Comparison of ENCODE assay signal across 8 cellular contexts in genomic region chr2:218290316-218291261, GRCh38. TPM values are rescaled to one million over a fixed set of nuclear protein-coding genes. Genes with fewer than 3 reads are reported as not detected.
DNase-seq lines count a peak whose midpoint lies in the region; ATAC-seq and TF ChIP-seq lines count a peak whose summit lies in the region.

No MANE protein-coding gene starts in this region.

- H3K9me3 ChIP-seq in adrenal gland (replicated peaks in 1 of 3) (no peaks in the 10 kb centered on the region), lung (ENCODE audit: control insufficient read depth in 2 of 2, insufficient read depth in 1 of 2, low read length in 1 of 2) (no peaks in the 10 kb centered on the region), uterus (no peaks in the 10 kb centered on the region)

- H3K36me3 ChIP-seq in adrenal gland (replicated peaks in 1 of 2) (no peaks in the 10 kb centered on the region), lung (ENCODE audit: control insufficient read depth in 2 of 2, insufficient read depth in 2 of 2, low read length in 2 of 2) (peaks cover 0 to 2% of the 10 kb centered on the region in 2 donors), uterus (no peaks in the 10 kb centered on the region)

- WGBS in adrenal gland, 4 donors: 50 to 60% (median 56%) methylated on average over 12 of the region's 12 CpGs
- WGBS in lung, 2 donors: 25% methylated on average over 12 of the region's 12 CpGs

- peak overlapping the region; percentile 81 to 97 (median 96) for H3K27ac ChIP-seq in adrenal gland
- H3K27ac ChIP-seq in lung (ENCODE audit: low read depth in 1 of 2, low read length in 1 of 2): peak overlapping the region; percentile 95 to 97
- H3K27ac ChIP-seq in uterus: peak overlapping the region; percentile 98 to 100

- no peaks in the 10 kb centered on the region for H3K27me3 ChIP-seq in adrenal gland
- no peaks in the 10 kb centered on the region for H3K27me3 ChIP-seq in lung (ENCODE audit: control insufficient read depth, insufficient read depth)
- H3K27me3 ChIP-seq in uterus: no peaks in the 10 kb centered on the region

- DNase-seq in NOMO-1 (lab: John Stamatoyannopoulos, UW; ENCODE audit: unreplicated experiment in 2 of 2) (peak; percentile 44 to 53), adrenal gland (peak in 1 of 7 donors; percentile 21), lung (ENCODE audit: low spot score) (no peak), uterus (no peak), occipital lobe (lab: John Stamatoyannopoulos, UW) (no peak), NCI-H2171 treated with DMSO at 0.1 percent for 48 hours (lab: John Stamatoyannopoulos, UW) (no peak)

- no peak for TF ChIP-seq POLR2A in adrenal gland (IDR thresholded peaks at IDR 0.05)
- no peak for TF ChIP-seq POLR2A in uterus (IDR thresholded peaks at IDR 0.05)

- H3K4me3 ChIP-seq in adrenal gland: peak overlapping the region in 2 of 4 donors; percentile 79 to 90
- peak overlapping the region; percentile 76 for H3K4me3 ChIP-seq in lung
- peak overlapping the region; percentile 84 to 97 for H3K4me3 ChIP-seq in uterus

- peak; percentile 42 for ATAC-seq in GM18519 (IDR thresholded peaks at IDR 0.05; ENCODE audit: low FRiP score, unreplicated experiment)
- peak; percentile 51 for ATAC-seq in HG02588 (IDR thresholded peaks at IDR 0.05; ENCODE audit: unreplicated experiment)
- ATAC-seq in lung (ENCODE audit: insufficient read depth, low FRiP score): no peak

- intact Hi-C loops in adrenal gland (cut with DNase I) (no loop called here), uterus (cut with DNase I; ENCODE audit: low total_unique reads) (loop anchor here (10.0 kb wide), 1 partner anchor 104 kb away; the partner anchor contains the start of gene CTDSP1)

- no peak for TF ChIP-seq CTCF in adrenal gland (IDR thresholded peaks at IDR 0.05)
- TF ChIP-seq CTCF in lung (IDR thresholded peaks at IDR 0.05; ENCODE audit: control extremely low read depth, extremely low read depth): no peak
- no peak for TF ChIP-seq CTCF in uterus (IDR thresholded peaks at IDR 0.05)

- H3K4me1 ChIP-seq in adrenal gland (replicated peaks in 1 of 2): peaks cover 43 to 81% of the 10 kb centered on the region in 2 donors
- peaks cover 16 to 29% of the 10 kb centered on the region in 2 donors for H3K4me1 ChIP-seq in lung (ENCODE audit: control insufficient read depth in 2 of 2, insufficient read depth in 2 of 2, low read length in 2 of 2)
- peaks cover 9 to 33% of the 10 kb centered on the region in 2 donors for H3K4me1 ChIP-seq in uterus

RNA-seq across cellular contexts. Expression of gene TMBIM1, which starts 1.7 kb away (rescaled TPM):
- total RNA-seq in adrenal gland: 100 to 1,000 TPM; 185 to 293 (median 214) TPM
- 100 to 1,000 TPM in 1 of 3 donors, 10 to 100 TPM in 2; 25.7 to 201 (median 63.8) TPM for polyA plus RNA-seq in adrenal gland
- total RNA-seq in lung: 100 to 1,000 TPM; 106 to 258 TPM
- polyA plus RNA-seq in lung: 100 to 1,000 TPM in 1 of 2 donors, 10 to 100 TPM in 1; 92.1 to 188 TPM
- 100 to 1,000 TPM; 112 to 166 (median 120) TPM for total RNA-seq in uterus
- total RNA-seq in occipital lobe: 16.2 TPM

RNA-seq across cellular contexts. Expression of gene PNKD, which starts 20.3 kb away (rescaled TPM):
- total RNA-seq in adrenal gland (100 to 1,000 TPM in 3 of 8 donors, 10 to 100 TPM in 5; 48.8 to 118 (median 87.4) TPM), lung (100 to 1,000 TPM in 1 of 2 donors, 10 to 100 TPM in 1; 83.8 to 119 TPM), uterus (10 to 100 TPM; 11.8 to 47.8 (median 31.7) TPM), occipital lobe (18.2 TPM)
- polyA plus RNA-seq in adrenal gland (100 to 1,000 TPM in 2 of 3 donors, 10 to 100 TPM in 1; 56.9 to 181 (median 139) TPM), lung (100 to 1,000 TPM; 110 to 137 TPM)

RNA-seq across cellular contexts. Expression of gene AAMP, which starts 20.7 kb away (rescaled TPM):
- total RNA-seq in adrenal gland (100 to 1,000 TPM in 5 of 8 donors, 10 to 100 TPM in 3; 84.9 to 314 (median 110) TPM), lung (100 to 1,000 TPM in 1 of 2 donors, 10 to 100 TPM in 1; 72.9 to 193 TPM), uterus (100 to 1,000 TPM in 3 of 4 donors, 10 to 100 TPM in 1; 79.6 to 160 (median 134) TPM), occipital lobe (105 TPM)
- polyA plus RNA-seq in adrenal gland (100 to 1,000 TPM in 1 of 3 donors, 10 to 100 TPM in 2; 54.8 to 129 (median 89.0) TPM), lung (10 to 100 TPM; 62.0 to 84.2 TPM)

RNA-seq across cellular contexts. Expression of gene GPBAR1, which starts 29.8 kb away (rescaled TPM):
- total RNA-seq in adrenal gland (10 to 100 TPM in 1 of 8 donors, 1 to 10 TPM in 7; 2.6 to 15.3 (median 4.1) TPM), lung (1 to 10 TPM in 1 of 2 donors, under 1 TPM in 1; 0.60 to 3.2 TPM), uterus (1 to 10 TPM in 1 of 4 donors, under 1 TPM in 2, not detected in 1; 0.29 to 1.0 (median 0.91) TPM), occipital lobe (not detected)
- polyA plus RNA-seq in adrenal gland (1 to 10 TPM in 2 of 3 donors, under 1 TPM in 1; 0.11 to 4.0 (median 2.1) TPM), lung (1 to 10 TPM; 1.0 to 3.3 TPM)

Comparison
In these comparisons a context has a peak if more than half of its experiments do, and no peak if none do; other contexts are left out.
1. DNase-seq: peak in NOMO-1 (2 of 2); none in lung (single experiment), uterus (0 of 2), occipital lobe (single experiment) and NCI-H2171 treated with DMSO at 0.1 percent for 48 hours (single experiment).
2. Peak in every context shown above with its lines, with median percentiles within 50 percentile points of each other: H3K27ac ChIP-seq.